In genomic region chr1:182181167-182181572, GRCh38 we compare ENCODE assay signal across 19 cellular contexts.
DNase-seq lines count a peak whose midpoint lies in the region; ATAC-seq and TF ChIP-seq lines count a peak whose summit lies in the region.
"Had no signal": no experiment of that assay in that cellular context is flagged by ENCODE, and none has a peak within 500 bp of the region (broad histone marks: within the 10 kb centered on the region; RNA-seq: fewer than 3 reads in every experiment).

No MANE protein-coding gene starts in this region.

- H3K36me3 Mint-ChIP-seq in central memory CD8-positive, alpha-beta T cell (ENCODE audit: insufficient read depth): peaks cover 2% of the 10 kb centered on the region
- H3K36me3 Mint-ChIP-seq: naive thymus-derived CD4-positive, alpha-beta T cell had no signal

- H2AFZ ChIP-seq in osteoblast (ENCODE audit: low read length): no peak overlapping the region

- no peaks in the 10 kb centered on the region for H3K9me3 Mint-ChIP-seq in central memory CD8-positive, alpha-beta T cell

- H3K4me2 ChIP-seq in osteoblast (ENCODE audit: insufficient read depth, low read length): no peak overlapping the region

- no peak overlapping the region for H3K27ac ChIP-seq in osteoblast (ENCODE audit: low read depth, low read length)

- H3K27me3 Mint-ChIP-seq in central memory CD8-positive, alpha-beta T cell: peaks cover 42% of the 10 kb centered on the region
- H3K27me3 Mint-ChIP-seq: dendritic cell treated with granulocyte-macrophage colony-stimulating factor and Interleukin-4, amounts not matched to agents 40 ng/mL and 50 ng/mL, for 4 days had no signal

- no peaks in the 10 kb centered on the region for H4K20me1 ChIP-seq in osteoblast (ENCODE audit: insufficient read depth, low read length)

- TF ChIP-seq EP300 in Ishikawa (IDR thresholded peaks at IDR 0.05; ENCODE audit: borderline replicate concordance): peak; percentile 74

- H3K4me3 Mint-ChIP-seq in central memory CD8-positive, alpha-beta T cell: no peak overlapping the region
- H3K4me3 Mint-ChIP-seq: activated B cell treated with CpG ODN at 0.5 μM for 24 hours; dendritic cell treated with granulocyte-macrophage colony-stimulating factor and Interleukin-4, amounts not matched to agents 40 ng/mL and 50 ng/mL, for 4 days; naive thymus-derived CD4-positive, alpha-beta T cell had no signal

- H3K4me3 ChIP-seq in mucosa of descending colon (no peak overlapping the region), osteoblast (ENCODE audit: insufficient read depth, low read length) (no peak overlapping the region)
- H3K4me3 ChIP-seq: suprapubic skin had no signal

- no peaks in the 10 kb centered on the region for H3K27me3 ChIP-seq in osteoblast (ENCODE audit: insufficient read depth, low read length)
- H3K27me3 ChIP-seq: suprapubic skin had no signal

- TF ChIP-seq CTCF in mucosa of descending colon (IDR thresholded peaks at IDR 0.05) (no peak), osteoblast (IDR thresholded peaks at IDR 0.05; ENCODE audit: extremely low read depth, low read depth, low read length) (no peak)

- H3K36me3 ChIP-seq in mucosa of descending colon (ENCODE audit: low read depth) (no peaks in the 10 kb centered on the region), osteoblast (ENCODE audit: insufficient read depth, low read length) (no peaks in the 10 kb centered on the region)
- H3K36me3 ChIP-seq: suprapubic skin had no signal

- H3K4me1 Mint-ChIP-seq in central memory CD8-positive, alpha-beta T cell: peaks cover 11% of the 10 kb centered on the region
- H3K4me1 Mint-ChIP-seq: activated B cell treated with CpG ODN at 0.5 μM for 24 hours had no signal

- DNase-seq in COLO668 (lab: John Stamatoyannopoulos, UW; ENCODE audit: unreplicated experiment) (peak; percentile 36), mucosa of descending colon (peak in 1 of 3 donors; percentile 44), osteoblast (ENCODE audit: insufficient read length, low spot score, missing footprints) (no peak), DMS 273 treated with DMSO at 0.1 percent for 48 hours (lab: John Stamatoyannopoulos, UW) (no peak), RKO (ENCODE audit: low spot score) (no peak)
- no peak for DNase-seq in central memory CD8-positive, alpha-beta T cell (ENCODE audit: low spot score in 2 of 2)
- DNase-seq in stimulated activated CD4-positive, alpha-beta T cell treated with anti-CD3 and anti-CD28 coated beads, Interleukin-4, amount 100 ng/mL, for 24 hours: no peak
- DNase-seq: activated B cell treated with CpG ODN at 0.5 μM for 24 hours; activated gamma-delta T cell treated with Interleukin-2 at 50 U/mL for 16 hours; aorta; hypothalamus; naive thymus-derived CD4-positive, alpha-beta T cell; NCI-H226; stimulated activated CD4-positive, alpha-beta T cell treated with anti-CD3 and anti-CD28 coated beads, Interleukin-15, amount 100 ng/mL, for 24 hours; SW 1271 had no signal

- H3K27ac Mint-ChIP-seq in central memory CD8-positive, alpha-beta T cell (ENCODE audit: low read depth): no peak overlapping the region
- H3K27ac Mint-ChIP-seq: activated B cell treated with CpG ODN at 0.5 μM for 24 hours; dendritic cell treated with granulocyte-macrophage colony-stimulating factor and Interleukin-4, amounts not matched to agents 40 ng/mL and 50 ng/mL, for 4 days had no signal

- no peaks in the 10 kb centered on the region for H3K79me2 ChIP-seq in osteoblast (ENCODE audit: insufficient read depth, low read length)

- TF ChIP-seq RAD21 in Ishikawa (IDR thresholded peaks at IDR 0.05; ENCODE audit: low read depth): peak; percentile 20; the same call in 1 of the 2 replicates

- H3K4me1 ChIP-seq in mucosa of descending colon (ENCODE audit: low read depth) (peaks cover 17% of the 10 kb centered on the region), osteoblast (ENCODE audit: insufficient read depth, low read length) (no peaks in the 10 kb centered on the region)

- ATAC-seq in central memory CD8-positive, alpha-beta T cell (replicated peaks; ENCODE audit: extremely low read depth, poor library complexity, severe bottlenecking): peak; percentile 46
- peak; percentile 74 for ATAC-seq in mucosa of descending colon
- ATAC-seq: left lobe of liver; naive thymus-derived CD4-positive, alpha-beta T cell had no signal

- H3K9me3 ChIP-seq in mucosa of descending colon (no peaks in the 10 kb centered on the region), osteoblast (ENCODE audit: low read depth, low read length) (no peaks in the 10 kb centered on the region)
- H3K9me3 ChIP-seq: suprapubic skin had no signal

- intact Hi-C loops in mucosa of descending colon (cut with DNase I, micrococcal nuclease): no loop called here

TF ChIP-seq in Ishikawa, 13 proteins besides CTCF, POLR2A, EP300 and RAD21:
- TF ChIP-seq ZBTB7A (IDR thresholded peaks at IDR 0.05; ENCODE audit: low read depth) (no peak), REST (IDR thresholded peaks at IDR 0.05; ENCODE audit: low read depth) (no peak), TAF1 (IDR thresholded peaks at IDR 0.05; ENCODE audit: low read depth) (no peak), TCF12 (IDR thresholded peaks at IDR 0.05; ENCODE audit: low read depth) (peak; percentile 62), NFIC (IDR thresholded peaks at IDR 0.05) (peak; percentile 73), YY1 (IDR thresholded peaks at IDR 0.05; ENCODE audit: low read depth) (no peak), EGR1 (IDR thresholded peaks at IDR 0.05) (no peak), CEBPB (IDR thresholded peaks at IDR 0.05) (peak; percentile 94), TEAD4 (IDR thresholded peaks at IDR 0.05) (peak; percentile 63), FOXM1 (IDR thresholded peaks at IDR 0.05; ENCODE audit: borderline replicate concordance, low read depth) (peak; percentile 19; the same call in 1 of the 2 replicates), CREB1 (IDR thresholded peaks at IDR 0.05; ENCODE audit: low read depth) (no peak), MAX (IDR thresholded peaks at IDR 0.05) (peak; percentile 46; the same call in 1 of the 2 replicates), USF1 (IDR thresholded peaks at IDR 0.05) (no peak)
